19 cellular contexts compared by ENCODE assay signal in the genomic region with DNA sequence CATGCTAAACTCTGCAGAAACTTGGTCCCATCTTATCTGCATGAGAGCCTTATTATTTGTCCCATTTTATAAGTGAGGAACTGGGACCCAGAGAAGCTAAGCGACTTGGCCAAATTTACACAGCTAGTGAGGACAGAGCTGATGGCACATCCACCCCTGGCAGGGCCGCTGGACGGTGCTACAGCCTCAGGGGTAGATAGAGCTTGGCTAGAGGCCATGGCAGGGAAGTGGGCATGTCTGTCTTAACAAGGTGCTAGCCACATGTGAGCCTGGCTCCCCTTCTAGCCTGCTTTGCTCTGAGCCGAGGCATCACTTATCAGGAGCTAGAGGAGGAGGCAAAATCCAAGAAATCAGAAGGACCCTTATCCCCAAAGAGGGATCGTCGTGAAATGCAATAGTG. TPM values are rescaled to one million over a fixed set of nuclear protein-coding genes. Genes with fewer than 3 reads are reported as not detected.
DNase-seq lines count a peak whose midpoint lies in the region; ATAC-seq and TF ChIP-seq lines count a peak whose summit lies in the region.
"Had no signal": no experiment of that assay in that cellular context is flagged by ENCODE, and none has a peak within 500 bp of the region (broad histone marks: within the 10 kb centered on the region; RNA-seq: fewer than 3 reads in every experiment).

No MANE protein-coding gene starts in this region.

- H3K27ac ChIP-seq in right atrium auricular region, result no peak overlapping the region
- no peak overlapping the region for H3K27ac ChIP-seq in neural progenitor cell
- H3K27ac ChIP-seq: 22Rv1, C4-2B had no signal

- H3K9me3 ChIP-seq in right atrium auricular region, result no peaks in the 10 kb centered on the region
- H3K9me3 ChIP-seq in neural progenitor cell (ENCODE audit: low read depth), result no peaks in the 10 kb centered on the region
- H3K9me3 ChIP-seq: A549 had no signal

- H3K27me3 Mint-ChIP-seq in neural progenitor cell (ENCODE audit: insufficient read depth, low read depth), result peaks cover 3% of the 10 kb centered on the region

- H3K4me1 Mint-ChIP-seq in neural progenitor cell, result peaks cover under 1% of the 10 kb centered on the region

- no peak for TF ChIP-seq CTCF in right atrium auricular region (IDR thresholded peaks at IDR 0.05)
- no peak for TF ChIP-seq CTCF in neural progenitor cell (IDR thresholded peaks at IDR 0.05)

- H3F3A ChIP-seq in neural progenitor cell (ENCODE audit: low read depth), result no peaks in the 10 kb centered on the region

- ATAC-seq in left cardiac atrium, result no peak
- no peak for ATAC-seq in GM18861 (IDR thresholded peaks at IDR 0.05; ENCODE audit: unreplicated experiment)
- ATAC-seq: GM23338, HCT116 had no signal

- no peak overlapping the region for H3K9ac ChIP-seq in neural progenitor cell

- intact Hi-C loops in left cardiac atrium (cut with DNase I), result loop anchor here in 1 of 2 donors (10.0 kb wide), 1 partner anchor 193 kb away; no protein-coding TSS in a partner anchor
- intact Hi-C loops in posterior vena cava (cut with DNase I), result loop anchor here (2.0 to 10.0 kb wide), 2 partner anchors 63 to 423 kb away; partner anchors contain the start of gene IGF1R (in 1 of the 2)

- no peak overlapping the region for H3K4me2 ChIP-seq in neural progenitor cell
- H3K4me2 ChIP-seq: A549, GM23338 had no signal

- H3K4me3 Mint-ChIP-seq in neural progenitor cell, result no peak overlapping the region
- H3K4me3 Mint-ChIP-seq: CD4-positive, alpha-beta T cell; GM23338; HFFc6 had no signal

- DNase-seq in activated CD8-positive, alpha-beta memory T cell treated with anti-CD3 and anti-CD28 coated beads for 24 hours, result peak; percentile 24
- no peak for DNase-seq in activated CD8-positive, alpha-beta memory T cell treated with anti-CD3 and anti-CD28 coated beads, Interleukin-2, amount 50 U/mL, for 4 hours
- DNase-seq in right atrium auricular region (ENCODE audit: low spot score), result peak; percentile 52
- no peak for DNase-seq in left cardiac atrium
- DNase-seq in neural progenitor cell (ENCODE audit: low spot score), result no peak
- no peak for DNase-seq in posterior vena cava (ENCODE audit: low spot score)
- DNase-seq: AML-193; CD4-positive, alpha-beta T cell; DMS153; DMS79; GDM1; H7; HFFc6 had no signal

- no peaks in the 10 kb centered on the region for H3K36me3 ChIP-seq in right atrium auricular region
- no peaks in the 10 kb centered on the region for H3K36me3 ChIP-seq in neural progenitor cell

- H2AFZ ChIP-seq in neural progenitor cell (replicated peaks), result no peak overlapping the region
- H2AFZ ChIP-seq: GM23338 had no signal

- peak overlapping the region; percentile 19 for H3K27ac Mint-ChIP-seq in neural progenitor cell
- H3K27ac Mint-ChIP-seq: CD4-positive, alpha-beta T cell; GM23338; HFFc6 had no signal

- H3K9me3 Mint-ChIP-seq in neural progenitor cell, result no peaks in the 10 kb centered on the region
- H3K9me3 Mint-ChIP-seq: CD4-positive, alpha-beta T cell; GM23338; HFFc6 had no signal

- no peaks in the 10 kb centered on the region for H4K20me1 ChIP-seq in neural progenitor cell (ENCODE audit: low read depth)

- H3K4me3 ChIP-seq in right atrium auricular region (no peak overlapping the region), neural progenitor cell (no peak overlapping the region)
- H3K4me3 ChIP-seq: A549, GM23338 had no signal

- no peaks in the 10 kb centered on the region for H3K79me2 ChIP-seq in neural progenitor cell (ENCODE audit: low read depth)

- H3K27me3 ChIP-seq in right atrium auricular region (no peaks in the 10 kb centered on the region), neural progenitor cell (no peaks in the 10 kb centered on the region)

- H3K4me1 ChIP-seq in right atrium auricular region (no peaks in the 10 kb centered on the region), neural progenitor cell (no peaks in the 10 kb centered on the region)

- no peaks in the 10 kb centered on the region for H3K36me3 Mint-ChIP-seq in neural progenitor cell

RNA-seq across cellular contexts. Expression of gene SYNM, which starts 36.7 kb away (rescaled TPM):
- total RNA-seq in right atrium auricular region (100 to 1,000 TPM; 211 to 258 TPM), left cardiac atrium (100 to 1,000 TPM; 302 to 329 TPM), neural progenitor cell (ENCODE audit: low replicate concordance) (0.84 and 0.97 TPM in 2 replicates), posterior vena cava (100 to 1,000 TPM; 447 to 863 TPM)

Comparison
In these comparisons a context has a peak if more than half of its experiments do, and no peak if none do; other contexts are left out.
1. DNase-seq: peak in activated CD8-positive, alpha-beta memory T cell treated with anti-CD3 and anti-CD28 coated beads for 24 hours (single experiment) and right atrium auricular region (single experiment); none in activated CD8-positive, alpha-beta memory T cell treated with anti-CD3 and anti-CD28 coated beads, Interleukin-2, amount 50 U/mL, for 4 hours (single experiment), left cardiac atrium (single experiment), neural progenitor cell (single experiment) and posterior vena cava (single experiment).
2. RNA of gene SYNM, which starts 36.7 kb away (total RNA-seq): 447 to 863 TPM in posterior vena cava, 302 to 329 TPM in left cardiac atrium and 211 to 258 TPM in right atrium auricular region; 0.84 to 0.97 TPM in neural progenitor cell; every median in the first group is over 100 times any median in the second.